In genomic region chr12:48175613-48176416, GRCh38 we compare ENCODE assay signal across 1 cellular context.
TF ChIP-seq lines count a peak whose summit lies in the region.

No MANE protein-coding gene starts in this region.

TF ChIP-seq in K562, 482 proteins besides CTCF, POLR2A, EP300 and RAD21 (continues in another document):
- TF ChIP-seq SREBF1 (IDR thresholded peaks at IDR 0.05; ENCODE audit: borderline replicate concordance, low read depth, low read length): no peak
- no peak for TF ChIP-seq SRSF3 (IDR thresholded peaks at IDR 0.05; ENCODE audit: insufficient read depth, low read length)
- no peak for TF ChIP-seq ZNF507 (tag; conservative IDR thresholded peaks at IDR 0.05)
- TF ChIP-seq ZNF830 (CRISPR knock-in tag; IDR thresholded peaks at IDR 0.05): no peak
- peak; percentile 71 for TF ChIP-seq NFRKB (IDR thresholded peaks at IDR 0.05; ENCODE audit: low read depth)
- TF ChIP-seq ESRRB (CRISPR knock-in tag; IDR thresholded peaks at IDR 0.05; ENCODE audit: borderline replicate concordance): no peak
- no peak for TF ChIP-seq GABPB2 (CRISPR knock-in tag; conservative IDR thresholded peaks at IDR 0.05)
- TF ChIP-seq TEAD1 (CRISPR knock-in tag; IDR thresholded peaks at IDR 0.05): no peak
- no peak for TF ChIP-seq ZNF280A (IDR thresholded peaks at IDR 0.05; ENCODE audit: low read depth, partially characterized antibody)
- TF ChIP-seq ARHGAP35 (IDR thresholded peaks at IDR 0.05; ENCODE audit: partially characterized antibody): no peak
- no peak for TF ChIP-seq ZFP36 (IDR thresholded peaks at IDR 0.05; ENCODE audit: low read depth, low read length, partially characterized antibody)
- TF ChIP-seq BRD9 (IDR thresholded peaks at IDR 0.05; ENCODE audit: low read depth, partially characterized antibody): peak; percentile 77
- no peak for TF ChIP-seq BRF1 (IDR thresholded peaks at IDR 0.05; ENCODE audit: borderline replicate concordance, extremely low read depth, insufficient read length)
- TF ChIP-seq CEBPB (tag; IDR thresholded peaks at IDR 0.05): 0 out of 2 replicates have a peak, but pooled peaks have one; percentile 51
- no peak for TF ChIP-seq ZNF668 (CRISPR knock-in tag; IDR thresholded peaks at IDR 0.05)
- peak; percentile 64 for TF ChIP-seq TAF7 (tag; IDR thresholded peaks at IDR 0.05)
- TF ChIP-seq ARID1B (IDR thresholded peaks at IDR 0.05): peak; percentile 51; the same call in 1 of the 2 replicates
- peak; percentile 35; the same call in 1 of the 2 replicates for TF ChIP-seq SOX6 (IDR thresholded peaks at IDR 0.05)
- TF ChIP-seq HMG20A (CRISPR knock-in tag; conservative IDR thresholded peaks at IDR 0.05): no peak
- no peak for TF ChIP-seq ZNF785 (CRISPR knock-in tag; IDR thresholded peaks at IDR 0.05)
- TF ChIP-seq MXD1 (CRISPR knock-in tag; IDR thresholded peaks at IDR 0.05; ENCODE audit: borderline replicate concordance, poor library complexity, severe bottlenecking): no peak
- no peak for TF ChIP-seq JUN (IDR thresholded peaks at IDR 0.05; ENCODE audit: borderline replicate concordance, low read depth, low read length)
- no peak for TF ChIP-seq JUN (CRISPR knock-in tag; IDR thresholded peaks at IDR 0.05; ENCODE audit: borderline replicate concordance)
- TF ChIP-seq ZBED1 (IDR thresholded peaks at IDR 0.05): no peak
- TF ChIP-seq ZNF197 (CRISPR knock-in tag; IDR thresholded peaks at IDR 0.05; ENCODE audit: low read depth): no peak; the same call in 1 of the 2 replicates
- no peak for TF ChIP-seq HDAC8 (tag; IDR thresholded peaks at IDR 0.05)
- TF ChIP-seq RBM15 (IDR thresholded peaks at IDR 0.05; ENCODE audit: insufficient read depth, low read length): no peak
- TF ChIP-seq TCF3 (CRISPR knock-in tag; IDR thresholded peaks at IDR 0.05): no peak
- no peak for TF ChIP-seq ETV5 (CRISPR knock-in tag; IDR thresholded peaks at IDR 0.05; ENCODE audit: low read depth)
- TF ChIP-seq YY1 (IDR thresholded peaks at IDR 0.05; ENCODE audit: borderline replicate concordance in 1 of 3, control insufficient read depth in 1 of 3, extremely low read depth in 1 of 3, insufficient read depth in 3 of 3, insufficient read length in 1 of 3, insufficient replicate concordance in 2 of 3, low read depth in 1 of 3, low read length in 2 of 3): no peak
- 0 out of 2 replicates have a peak, but pooled peaks have one; percentile 17 for TF ChIP-seq ETV1 (tag; conservative IDR thresholded peaks at IDR 0.05; ENCODE audit: low read depth)
- no peak for TF ChIP-seq CHD7 (IDR thresholded peaks at IDR 0.05; ENCODE audit: low read depth, low read length)
- TF ChIP-seq ZFP91 (CRISPR knock-in tag; IDR thresholded peaks at IDR 0.05): no peak
- TF ChIP-seq GATAD2A (IDR thresholded peaks at IDR 0.05): no peak
- TF ChIP-seq CREB1 (IDR thresholded peaks at IDR 0.05): no peak
- TF ChIP-seq CREB1 (CRISPR knock-in tag; IDR thresholded peaks at IDR 0.05): no peak
- no peak; a peak in 1 of 4 replicates for TF ChIP-seq NRF1 (conservative IDR thresholded peaks at IDR 0.05 in 1 of 2, IDR thresholded peaks at IDR 0.05 in 1 of 2)
- TF ChIP-seq DEAF1 (CRISPR knock-in tag; IDR thresholded peaks at IDR 0.05): no peak
- no peak for TF ChIP-seq ZNF76 (CRISPR knock-in tag; IDR thresholded peaks at IDR 0.05; ENCODE audit: borderline replicate concordance)
- peak; percentile 66 for TF ChIP-seq CTBP1 (IDR thresholded peaks at IDR 0.05; ENCODE audit: borderline replicate concordance)
- peak; percentile 74 for TF ChIP-seq SMARCA4 (IDR thresholded peaks at IDR 0.05)
- TF ChIP-seq ATF1 (CRISPR knock-in tag; IDR thresholded peaks at IDR 0.05): no peak
- TF ChIP-seq ATF1 (tag; IDR thresholded peaks at IDR 0.05): no peak
- no peak for TF ChIP-seq HLTF (IDR thresholded peaks at IDR 0.05)
- peak in 1 of 2 experiments; percentile 67; a peak in 1 of 4 replicates for TF ChIP-seq RCOR1 (IDR thresholded peaks at IDR 0.05; ENCODE audit: borderline replicate concordance in 1 of 2, low read depth in 2 of 2, low read length in 2 of 2)
- 0 out of 2 replicates have a peak, but pooled peaks have one; percentile 30 for TF ChIP-seq DDX20 (tag; IDR thresholded peaks at IDR 0.05; ENCODE audit: low read depth)
- peak; percentile 19 to 42; a peak in 2 of 4 replicates for TF ChIP-seq TRIM24 (IDR thresholded peaks at IDR 0.05)
- no peak for TF ChIP-seq THRB (CRISPR knock-in tag; conservative IDR thresholded peaks at IDR 0.05)
- no peak; the same call in 1 of the 2 replicates for TF ChIP-seq BRD4 (IDR thresholded peaks at IDR 0.05)
- peak; percentile 90 for TF ChIP-seq POLR2H (tag; IDR thresholded peaks at IDR 0.05; ENCODE audit: low read depth)
- TF ChIP-seq ZBTB43 (CRISPR knock-in tag; IDR thresholded peaks at IDR 0.05): no peak
- peak; percentile 45; the same call in 1 of the 2 replicates for TF ChIP-seq POLR2G (IDR thresholded peaks at IDR 0.05; ENCODE audit: low read depth, low read length)
- TF ChIP-seq PHTF2 (CRISPR knock-in tag; IDR thresholded peaks at IDR 0.05): no peak
- TF ChIP-seq GTF2A2 (tag; IDR thresholded peaks at IDR 0.05): no peak
